In the genomic region with DNA sequence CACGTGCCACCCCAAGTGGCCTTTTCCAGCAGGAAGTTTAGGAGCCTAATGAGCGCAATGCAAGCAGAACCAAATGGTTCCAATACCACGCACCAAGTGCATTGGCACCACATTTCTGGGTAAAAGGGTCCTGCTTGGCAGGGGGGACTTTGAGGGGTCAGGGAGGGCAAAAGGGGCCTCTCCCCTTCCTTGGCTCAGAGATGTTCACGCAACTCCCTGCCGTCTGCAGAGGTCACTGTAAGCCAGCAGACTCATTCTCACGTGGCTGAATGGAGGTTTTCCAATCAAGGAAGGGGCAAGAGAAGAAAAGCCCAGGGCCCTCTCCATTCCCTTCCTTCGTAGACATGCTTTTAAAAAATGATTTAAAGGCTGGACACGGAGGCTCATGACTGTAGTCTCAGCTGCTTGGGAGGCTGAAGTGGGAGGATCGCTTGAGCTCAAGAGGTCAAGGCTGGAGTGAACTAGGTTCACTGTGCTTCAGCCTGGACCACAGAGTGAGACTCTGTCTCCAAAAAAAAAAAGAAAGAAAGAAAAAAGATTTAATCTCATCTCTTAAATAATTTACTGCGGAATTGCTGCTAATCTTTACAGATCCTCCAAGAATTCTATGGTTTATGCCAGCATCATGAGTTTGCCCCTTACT, we compare ENCODE assay signal across 8 cellular contexts.
DNase-seq lines count a peak whose midpoint lies in the region; ATAC-seq and TF ChIP-seq lines count a peak whose summit lies in the region.

No MANE protein-coding gene starts in this region.

- DNase-seq in AG08395 (ENCODE audit: low spot score): peak; percentile 18
- peak; percentile 43 for DNase-seq in SW480 (ENCODE audit: low spot score)
- peak; percentile 39 for DNase-seq in fibroblast of the aortic adventitia (ENCODE audit: low read depth)
- no peak for DNase-seq in upper lobe of right lung
- DNase-seq in GM03348 (ENCODE audit: low spot score): no peak
- DNase-seq in NCI-H2227 treated with DMSO at 0.1 percent for 48 hours (lab: John Stamatoyannopoulos, UW): no peak

- no peaks in the 10 kb centered on the region for H3K9me3 ChIP-seq in upper lobe of right lung

- peaks cover 17% of the 10 kb centered on the region for H3K4me1 ChIP-seq in upper lobe of right lung

- H3K36me3 ChIP-seq in upper lobe of right lung: peaks cover 9% of the 10 kb centered on the region

- no peak overlapping the region for H3K27ac ChIP-seq in upper lobe of right lung

- no peak overlapping the region for H3K4me3 ChIP-seq in fibroblast of the aortic adventitia (ENCODE audit: low read depth, low read length)
- H3K4me3 ChIP-seq in upper lobe of right lung: no peak overlapping the region

- peak; percentile 67 for TF ChIP-seq CTCF in GM12872 (IDR thresholded peaks at IDR 0.05; ENCODE audit: insufficient read depth, low read depth, low read length)
- peak; percentile 14 for TF ChIP-seq CTCF in fibroblast of the aortic adventitia (IDR thresholded peaks at IDR 0.05; ENCODE audit: insufficient read depth, low read length)
- TF ChIP-seq CTCF in upper lobe of right lung (IDR thresholded peaks at IDR 0.05): peak; percentile 32

- intact Hi-C loops in upper lobe of right lung (cut with DNase I): loop anchor here (10.0 kb wide), 1 partner anchor 345 kb away; no protein-coding TSS in a partner anchor

- no peak for ATAC-seq in upper lobe of right lung
- no peak for ATAC-seq in HG03196 (IDR thresholded peaks at IDR 0.05; ENCODE audit: unreplicated experiment)

- H3K27me3 ChIP-seq in upper lobe of right lung: no peaks in the 10 kb centered on the region

Comparison
In these comparisons a context has a peak if more than half of its experiments do, and no peak if none do; other contexts are left out.
1. DNase-seq: peak in AG08395 (single experiment), SW480 (single experiment) and fibroblast of the aortic adventitia (single experiment); none in upper lobe of right lung (single experiment), GM03348 (single experiment) and NCI-H2227 treated with DMSO at 0.1 percent for 48 hours (single experiment).
2. CTCF ChIP-seq: peak in every context shown above with its lines; median percentile 67 in GM12872; 32 in upper lobe of right lung; 14 in fibroblast of the aortic adventitia.